In the genomic region with DNA sequence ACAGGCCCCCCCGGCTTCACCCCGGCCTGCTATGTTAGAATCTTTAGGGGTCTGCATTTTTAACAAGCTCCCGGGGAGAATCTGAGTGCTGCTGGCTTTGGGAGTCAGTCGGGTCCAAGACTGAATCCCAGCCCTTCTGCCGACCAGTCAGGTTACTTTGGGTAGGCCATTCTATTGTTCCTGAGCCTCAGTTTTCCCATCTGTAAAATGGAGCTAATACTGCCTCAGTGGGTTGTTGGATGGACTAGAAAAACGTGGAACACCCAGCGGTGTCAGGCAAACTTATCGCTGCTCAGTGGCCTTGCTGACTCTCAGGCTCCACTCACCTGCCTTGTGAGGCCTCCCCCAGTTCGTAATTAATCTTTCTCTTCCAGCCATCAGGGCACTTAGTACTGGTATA, we compare ENCODE assay signal across 1 cellular context.
TF ChIP-seq lines count a peak whose summit lies in the region.

No MANE protein-coding gene starts in this region.

TF ChIP-seq in HepG2, 621 proteins besides CTCF, POLR2A, EP300 and RAD21:
- peak; percentile 39; the same call in 1 of the 2 replicates for TF ChIP-seq ZNF629 (CRISPR knock-in tag; conservative IDR thresholded peaks at IDR 0.05)
- no peak for TF ChIP-seq GFI1 (CRISPR knock-in tag; IDR thresholded peaks at IDR 0.05; ENCODE audit: borderline replicate concordance)
